ENCODE assay signal across 8 cellular contexts in the genomic region with DNA sequence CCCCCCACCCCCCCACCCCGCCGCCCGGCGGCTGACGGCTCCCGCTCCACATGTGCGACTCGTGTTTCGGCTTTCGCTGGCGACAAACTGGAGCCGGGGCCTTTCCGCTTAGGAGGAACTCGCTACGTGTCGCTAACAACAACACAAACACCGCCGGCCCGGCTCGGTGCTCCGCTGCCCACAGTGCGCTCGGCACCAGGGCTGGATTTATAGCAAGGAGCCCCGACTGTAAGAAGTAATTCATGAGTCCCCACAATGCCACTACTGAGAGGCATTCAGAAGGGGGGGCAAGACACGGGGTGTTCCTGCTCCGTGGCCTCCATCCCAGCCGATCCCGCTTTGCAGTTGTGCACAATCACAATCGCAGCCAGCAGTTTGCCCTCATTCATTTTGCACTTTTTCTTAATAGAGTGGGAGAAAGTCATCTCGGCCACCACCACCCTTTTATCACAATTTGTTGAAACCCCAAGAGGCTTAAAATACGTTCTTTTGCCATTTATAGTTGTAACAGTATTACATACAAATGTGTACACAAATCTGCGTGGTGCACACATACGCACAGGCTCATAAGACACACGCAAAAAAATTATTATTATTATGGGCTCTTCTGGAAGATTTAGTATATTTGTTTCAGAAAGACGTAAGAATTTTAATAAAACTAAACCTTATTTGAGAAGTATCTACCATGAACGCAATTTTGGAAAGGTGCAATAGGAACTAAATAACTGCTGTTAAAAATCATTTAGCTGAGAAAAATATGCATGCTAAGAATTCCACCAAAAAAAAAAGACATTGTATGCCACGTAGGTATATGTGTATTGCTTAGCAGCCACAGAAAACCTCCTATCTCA. TPM values are rescaled to one million over a fixed set of nuclear protein-coding genes. Genes with fewer than 3 reads are reported as not detected.
DNase-seq lines count a peak whose midpoint lies in the region; ATAC-seq, FAIRE-seq and TF ChIP-seq lines count a peak whose summit lies in the region.

No MANE protein-coding gene starts in this region.

- H3K4me1 Mint-ChIP-seq in Calu3 (ENCODE audit: low read depth, unreplicated experiment): no peaks in the 10 kb centered on the region

- 24 to 27% methylated on average over 31 to 36 of the region's 37 CpGs for WGBS in pancreas, 2 donors

- DNase-seq in GM18507 (ENCODE audit: extremely low spot score, insufficient read length, low read depth): no peak
- DNase-seq in RPMI7951 (ENCODE audit: low read depth): peak; percentile 17
- DNase-seq in Right ventricle myocardium inferior (ENCODE audit: missing footprints): peak; percentile 85
- peak in 4 of 6 donors; percentile 13 to 72 (median 50) for DNase-seq in pancreas
- no peak for DNase-seq in Calu3
- DNase-seq in DMS153 treated with DMSO at 0.1 percent for 48 hours (lab: John Stamatoyannopoulos, UW; ENCODE audit: unreplicated experiment): no peak
- no peak for DNase-seq in RKO (ENCODE audit: low spot score)
- DNase-seq in SW 1271 (lab: John Stamatoyannopoulos, UW): no peak

- CTCF ChIA-PET in Calu3 (lab: Charles Lee): no interaction called here

- H3K4me1 ChIP-seq in pancreas: no peaks in the 10 kb centered on the region

- H3K9me3 Mint-ChIP-seq in Calu3 (ENCODE audit: low read depth, unreplicated experiment): no peaks in the 10 kb centered on the region

- peak overlapping the region in 2 of 4 donors; percentile 17 to 32 for H3K4me3 ChIP-seq in pancreas

- H3K9me3 ChIP-seq in pancreas: no peaks in the 10 kb centered on the region

- TF ChIP-seq CTCF in pancreas (IDR thresholded peaks at IDR 0.05) (no peak), Calu3 (IDR thresholded peaks at IDR 0.05; ENCODE audit: unreplicated experiment) (no peak)

- intact Hi-C loops in Right ventricle myocardium inferior (cut with DNase I): loop anchor here (2.0 kb wide), 2 partner anchors 49 to 357 kb away; no protein-coding TSS in a partner anchor
- intact Hi-C loops in pancreas (cut with DNase I): no loop called here
- intact Hi-C loops in Calu3 (cut with micrococcal nuclease; ENCODE audit: unreplicated experiment): no loop called here

- no peak overlapping the region for H3K27ac ChIP-seq in pancreas

- no peaks in the 10 kb centered on the region for H3K36me3 ChIP-seq in pancreas

- no peak overlapping the region for H3K27ac Mint-ChIP-seq in Calu3 (ENCODE audit: unreplicated experiment)

- peaks cover 65% of the 10 kb centered on the region for H3K27me3 Mint-ChIP-seq in Calu3 (ENCODE audit: unreplicated experiment)

- no peak for ATAC-seq in Right ventricle myocardium inferior
- peak in 3 of 4 donors; percentile 59 to 71 (median 63) for ATAC-seq in pancreas

- no peaks in the 10 kb centered on the region for H3K36me3 Mint-ChIP-seq in Calu3 (ENCODE audit: insufficient read depth, unreplicated experiment)

- peaks cover 0 to 5% (median 0%) of the 10 kb centered on the region in 4 donors for H3K27me3 ChIP-seq in pancreas

- peak; percentile 83 for FAIRE-seq in GM18507 (lab: Jason Lieb, UNC)
- FAIRE-seq in pancreas (lab: Jason Lieb, UNC): no peak

- no TSS peak for BruUV-seq in Calu3 (replicated peaks; lab: Mats Ljungman, UMichigan)

- H3K4me3 Mint-ChIP-seq in Calu3 (ENCODE audit: low read depth, unreplicated experiment): no peak overlapping the region

RNA-seq across cellular contexts. Expression of gene EBF1, which starts 48.1 kb away (rescaled TPM):
- total RNA-seq in RPMI7951 (2014; rRNA removed; shearing (Covaris generic)): not detected in 2 replicates
- 17.1 TPM for total RNA-seq in Right ventricle myocardium inferior
- 1 to 10 TPM; 1.3 to 6.1 (median 2.9) TPM for total RNA-seq in pancreas
- 1 to 10 TPM; 1.5 to 2.6 TPM for polyA plus RNA-seq in pancreas
- not detected in 2 replicates for total RNA-seq in Calu3 (2022)

Comparison
In these comparisons a context has a peak if more than half of its experiments do, and no peak if none do; other contexts are left out.
1. DNase-seq: peak in RPMI7951 (single experiment), Right ventricle myocardium inferior (single experiment) and pancreas (4 of 6); none in GM18507 (single experiment), Calu3 (single experiment), DMS153 treated with DMSO at 0.1 percent for 48 hours (single experiment), RKO (single experiment) and SW 1271 (0 of 2).